8 cellular contexts compared by ENCODE assay signal in the genomic region with DNA sequence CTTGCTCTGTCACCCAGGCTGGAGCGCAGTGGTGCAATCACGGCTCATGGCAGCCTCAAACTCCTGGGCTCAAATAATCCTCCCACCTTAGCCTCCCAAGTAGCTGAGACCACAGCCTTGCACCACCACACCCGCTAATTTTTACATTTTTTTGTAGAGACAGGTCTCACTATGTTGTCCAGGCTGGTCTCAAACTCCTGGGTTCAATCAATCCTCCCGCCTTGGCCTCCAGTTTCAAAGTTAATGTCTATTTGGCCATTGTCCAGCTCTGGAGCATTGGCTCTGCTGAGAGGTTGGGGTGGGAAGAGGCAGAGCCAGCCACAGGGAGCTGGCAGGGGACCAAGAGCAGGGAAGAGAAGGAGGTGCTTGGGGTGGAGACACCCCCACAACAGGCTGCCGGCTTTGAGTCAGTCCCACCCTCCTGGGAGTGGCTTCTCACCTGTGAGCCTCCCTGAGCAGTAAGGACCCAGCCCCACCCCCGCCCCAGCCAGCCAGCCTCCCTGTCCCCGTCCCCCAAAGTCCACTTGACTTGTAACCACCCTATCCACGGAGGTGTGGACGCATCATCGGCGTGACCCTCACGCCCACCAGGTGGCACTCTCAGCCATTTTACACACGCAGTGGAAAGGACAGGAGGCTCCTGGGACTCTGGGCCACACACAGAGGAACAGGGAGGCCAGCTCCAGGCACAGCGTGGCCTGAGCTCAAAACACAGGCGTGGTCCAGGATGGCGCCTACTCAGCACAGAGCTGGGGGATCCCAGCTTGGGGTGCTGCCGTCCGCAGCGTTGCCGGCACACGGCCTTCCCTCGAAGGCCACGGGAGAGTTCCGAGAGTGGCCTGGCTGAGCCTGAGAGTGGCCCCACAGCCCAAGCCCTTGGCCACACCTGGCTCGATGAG. TPM values are rescaled to one million over a fixed set of nuclear protein-coding genes. Genes with fewer than 3 reads are reported as not detected.
DNase-seq lines count a peak whose midpoint lies in the region; ATAC-seq and TF ChIP-seq lines count a peak whose summit lies in the region.

No MANE protein-coding gene starts in this region.

- no peak overlapping the region for H2AFZ ChIP-seq in MM.1S (ENCODE audit: low read length)

- no peak overlapping the region for H3K4me3 ChIP-seq in MM.1S (ENCODE audit: low read length)
- H3K4me3 ChIP-seq in SJSA1 = no peak overlapping the region
- no peak overlapping the region for H3K4me3 ChIP-seq in vagina

- no peaks in the 10 kb centered on the region for H3K79me2 ChIP-seq in MM.1S (ENCODE audit: low read length)

- H3K4me1 ChIP-seq in MM.1S (ENCODE audit: low read length) = no peaks in the 10 kb centered on the region
- peaks cover 10% of the 10 kb centered on the region for H3K4me1 ChIP-seq in SJSA1 (replicated peaks)
- H3K4me1 ChIP-seq in vagina = peaks cover 10% of the 10 kb centered on the region

- H3K27ac ChIP-seq in MM.1S (ENCODE audit: low read length) = no peak overlapping the region
- H3K27ac ChIP-seq in SJSA1 = no peak overlapping the region
- no peak overlapping the region for H3K27ac ChIP-seq in vagina

- H3K27me3 ChIP-seq in MM.1S (replicated peaks; ENCODE audit: insufficient read depth, low read length) (peaks cover 83% of the 10 kb centered on the region), SJSA1 (replicated peaks) (peaks cover 2% of the 10 kb centered on the region; the same call in 1 of the 2 replicates), vagina (no peaks in the 10 kb centered on the region)

- H3K9me3 Mint-ChIP-seq in glutamatergic neuron (ENCODE audit: unreplicated experiment) = peaks cover 18% of the 10 kb centered on the region

- H3F3A ChIP-seq in MM.1S (ENCODE audit: insufficient read depth, low read length) = no peaks in the 10 kb centered on the region

- H3K4me2 ChIP-seq in MM.1S (ENCODE audit: low read depth, low read length) = no peak overlapping the region

- TF ChIP-seq CTCF in MM.1S (IDR thresholded peaks at IDR 0.05; ENCODE audit: low read length) (peak; percentile 59), glutamatergic neuron (IDR thresholded peaks at IDR 0.05; ENCODE audit: partially characterized antibody, unreplicated experiment) (peak; percentile 71), vagina (IDR thresholded peaks at IDR 0.05) (peak; percentile 39 to 45 (median 43))

- H3K9me2 ChIP-seq in MM.1S (replicated peaks; ENCODE audit: insufficient read depth, low read length) = no peaks in the 10 kb centered on the region

- no peaks in the 10 kb centered on the region for H4K20me1 ChIP-seq in MM.1S (ENCODE audit: insufficient read depth, low read length)

- H3K27me3 Mint-ChIP-seq in glutamatergic neuron (ENCODE audit: unreplicated experiment) = peaks cover 17% of the 10 kb centered on the region

- H3K4me3 Mint-ChIP-seq in glutamatergic neuron (ENCODE audit: unreplicated experiment) = no peak overlapping the region

- H3K4me1 Mint-ChIP-seq in glutamatergic neuron (ENCODE audit: low read depth, unreplicated experiment) = peaks cover 7% of the 10 kb centered on the region

- DNase-seq in DMS53 treated with DMSO at 0.1 percent for 48 hours (lab: John Stamatoyannopoulos, UW; ENCODE audit: unreplicated experiment) = peak; percentile 56
- peak; percentile 55 for DNase-seq in MM.1S
- DNase-seq in SJSA1 (ENCODE audit: low read depth in 1 of 2, low spot score in 2 of 2) = peak; percentile 75 to 91
- DNase-seq in activated naive CD4-positive, alpha-beta T cell treated with anti-CD3 and anti-CD28 coated beads, Interleukin-2, amount 50 U/mL, for 16 hours = peak; percentile 62
- DNase-seq in glutamatergic neuron = peak; percentile 88
- DNase-seq in posterior cingulate gyrus = peak in 9 of 10 donors; percentile 72 to 97 (median 85)
- DNase-seq in vagina (ENCODE audit: extremely low spot score in 2 of 2) = no peak

- no peaks in the 10 kb centered on the region for H3K36me3 ChIP-seq in MM.1S (replicated peaks; ENCODE audit: insufficient read depth, low read length)
- no peaks in the 10 kb centered on the region for H3K36me3 ChIP-seq in SJSA1
- no peaks in the 10 kb centered on the region for H3K36me3 ChIP-seq in vagina

- TF ChIP-seq POLR2A in vagina (IDR thresholded peaks at IDR 0.05) = no peak

- H3K9me3 ChIP-seq in MM.1S (replicated peaks; ENCODE audit: insufficient read depth, low read length) (no peaks in the 10 kb centered on the region), SJSA1 (replicated peaks) (peaks cover 12% of the 10 kb centered on the region), vagina (no peaks in the 10 kb centered on the region)

- H3K36me3 Mint-ChIP-seq in glutamatergic neuron (ENCODE audit: unreplicated experiment) = no peaks in the 10 kb centered on the region

- H3K27ac Mint-ChIP-seq in glutamatergic neuron (ENCODE audit: unreplicated experiment) = no peak overlapping the region

- no peak overlapping the region for H3K9ac ChIP-seq in MM.1S (ENCODE audit: low read length)

- intact Hi-C loops in posterior cingulate gyrus (cut with DNase I) (loop anchor here (1.0 to 5.0 kb wide), 3 partner anchors 47 to 100 kb away; no protein-coding TSS in a partner anchor), vagina (cut with DNase I) (no loop called here)

- ATAC-seq in GM18520 (IDR thresholded peaks at IDR 0.05; ENCODE audit: unreplicated experiment) = no peak

RNA-seq across cellular contexts. Expression of gene PVALEF, which starts 22.8 kb away (rescaled TPM):
- not detected in 2 replicates for total RNA-seq in SJSA1 (2014; rRNA removed; shearing (Covaris generic))
- total RNA-seq in glutamatergic neuron (ENCODE audit: unreplicated experiment) = 0.29 TPM
- total RNA-seq in vagina = not detected

RNA-seq across cellular contexts. Expression of gene AATK, which starts 23.5 kb away (rescaled TPM):
- 0.18 TPM in 1 of 2 replicates, not detected in the other for total RNA-seq in SJSA1 (2014; rRNA removed; shearing (Covaris generic))
- total RNA-seq in glutamatergic neuron (ENCODE audit: unreplicated experiment) (27.0 TPM), vagina (6.4 TPM)

Comparison
In these comparisons a context has a peak if more than half of its experiments do, and no peak if none do; other contexts are left out.
1. DNase-seq: peak in DMS53 treated with DMSO at 0.1 percent for 48 hours (single experiment), MM.1S (single experiment), SJSA1 (2 of 2), activated naive CD4-positive, alpha-beta T cell treated with anti-CD3 and anti-CD28 coated beads, Interleukin-2, amount 50 U/mL, for 16 hours (single experiment), glutamatergic neuron (single experiment) and posterior cingulate gyrus (9 of 10); none in vagina (0 of 2).
2. Peak in every context shown above with its lines, with median percentiles within 50 percentile points of each other: CTCF ChIP-seq.